In the genomic region with DNA sequence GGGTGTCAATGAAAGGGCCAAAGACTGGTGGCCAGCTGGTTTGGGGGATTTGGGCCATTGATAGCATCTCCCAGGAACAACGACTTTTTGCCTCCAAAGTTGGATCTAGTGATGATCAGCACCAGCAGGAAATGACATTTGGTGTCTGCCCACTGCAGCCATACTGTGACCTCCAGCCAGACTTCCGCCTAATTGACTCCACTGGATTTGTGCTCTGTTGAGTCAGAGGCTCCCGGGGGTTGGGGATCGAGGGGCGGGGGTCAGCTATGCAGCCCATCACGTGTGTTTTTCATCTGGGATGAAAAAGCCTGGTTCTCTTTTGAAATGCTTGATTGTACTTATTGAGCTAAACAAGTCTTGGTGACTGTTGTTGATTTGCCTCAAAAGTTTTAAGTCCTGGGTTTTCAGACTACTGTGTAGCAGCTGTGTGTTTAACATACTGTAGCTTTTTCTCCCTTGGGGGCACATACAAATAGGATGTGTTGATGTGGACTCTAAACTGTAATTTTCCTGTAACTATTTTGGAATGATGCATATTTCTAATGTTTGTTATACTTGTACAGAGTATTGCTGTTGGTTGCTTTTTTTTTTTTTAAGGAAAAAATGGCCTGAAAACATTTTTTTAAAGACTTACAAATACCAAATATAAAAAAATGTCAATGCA, we compare ENCODE assay signal across 18 cellular contexts. TPM values are rescaled to one million over a fixed set of nuclear protein-coding genes. Genes with fewer than 3 reads are reported as not detected.
DNase-seq lines count a peak whose midpoint lies in the region; ATAC-seq, FAIRE-seq and TF ChIP-seq lines count a peak whose summit lies in the region.
"Had no signal": no experiment of that assay in that cellular context is flagged by ENCODE, and none has a peak within 500 bp of the region (broad histone marks: within the 10 kb centered on the region; RNA-seq: fewer than 3 reads in every experiment).

No MANE protein-coding gene starts in this region.

- H2BK20ac ChIP-seq in IMR-90 (ENCODE audit: low read depth, low read length) = 0 out of 2 replicates have a peak overlapping the region, but pooled peaks have one; percentile 4

- dilution Hi-C loops in IMR-90 (cut with HindIII; ENCODE audit: low sequenced_read_pairs, unreplicated experiment) (no loop called here), endothelial cell of umbilical vein (cut with MboI; ENCODE audit: extremely low pct_ligation_motif_present, low sequenced_read_pairs) (no loop called here)

- peak overlapping the region; percentile 48 for H3K14ac ChIP-seq in IMR-90 (replicated peaks; ENCODE audit: low read depth, low read length)

- BruUV-seq in IMR-90 (replicated peaks; lab: Mats Ljungman, UMichigan) (no TSS peak), endothelial cell of umbilical vein (replicated peaks; lab: Mats Ljungman, UMichigan) (no TSS peak)

- H3K27me3 ChIP-seq in IMR-90 (ENCODE audit: control insufficient read depth, insufficient read depth, low read length) (no peaks in the 10 kb centered on the region), endothelial cell of umbilical vein (ENCODE audit: control insufficient read depth in 2 of 2, insufficient read depth in 2 of 2, low read length in 2 of 2) (no peaks in the 10 kb centered on the region), mesendoderm (ENCODE audit: insufficient read depth, low read length, poor library complexity) (no peaks in the 10 kb centered on the region)
- H3K27me3 ChIP-seq: SJSA1, tibial artery had no signal

- in situ Hi-C loops in IMR-90 (cut with MboI; ENCODE audit: low sequenced_read_pairs) = no loop called here

- H2BK120ac ChIP-seq in IMR-90 (ENCODE audit: low read depth, low read length) (peak overlapping the region; percentile 69), mesendoderm (ENCODE audit: low read depth, low read length) (no peak overlapping the region)

- no peak for TF ChIP-seq RAD21 in IMR-90 (IDR thresholded peaks at IDR 0.05; ENCODE audit: low read length)

- H3K79me2 ChIP-seq in endothelial cell of umbilical vein (ENCODE audit: control insufficient read depth, insufficient read depth, low read length) (no peaks in the 10 kb centered on the region), mesendoderm (ENCODE audit: control insufficient read depth, insufficient read depth, low read length) (no peaks in the 10 kb centered on the region)

- CTCF ChIA-PET in IMR-90 (lab: Yijun Ruan, JAX) (no interaction called here), endothelial cell of umbilical vein (lab: Charles Lee) (interaction anchor here (0.7 to 1.1 kb wide), 2 partner anchors 53 to 236 kb away, joined by 3 to 5 read pairs; no protein-coding TSS in a partner anchor), GM10248 (lab: Yijun Ruan, JAX) (no interaction called here)

- H2BK15ac ChIP-seq in IMR-90 (ENCODE audit: low read depth, low read length) (peak overlapping the region; percentile 19; the same call in 1 of the 3 replicates), mesendoderm (replicated peaks; ENCODE audit: low read depth) (no peak overlapping the region)

- POLR2A ChIA-PET in IMR-90 (lab: Charles Lee; ENCODE audit: unreplicated experiment) = no interaction called here
- POLR2A ChIA-PET in endothelial cell of umbilical vein (lab: Charles Lee) = no interaction called here
- POLR2A ChIA-PET in GM10248 (lab: Yijun Ruan, JAX) = no interaction called here

- peak; percentile 31 for DNase-seq in AG08395 (ENCODE audit: low spot score)
- peak; percentile 35 for DNase-seq in IMR-90
- no peak for DNase-seq in endothelial cell of umbilical vein (ENCODE audit: low read depth, low spot score)
- peak; percentile 4 for DNase-seq in mesendoderm
- DNase-seq in amygdala (lab: John Stamatoyannopoulos, UW) = no peak
- no peak for DNase-seq in GM10248 (ENCODE audit: extremely low spot score)
- DNase-seq: ACHN; activated CD4-positive, CD25-positive, alpha-beta regulatory T cell; activated T-cell treated with anti-CD3 and anti-CD28 coated beads, Interleukin-2, amount 50 U/mL, for 24 hours; NCI-H1694 treated with DMSO at 0.1 percent for 48 hours; small intestine; tibial artery had no signal

- intact Hi-C loops in IMR-90 (cut with micrococcal nuclease) (loop anchor here (2.0 to 5.0 kb wide), 2 partner anchors 236 to 1827 kb away; no protein-coding TSS in a partner anchor), endothelial cell of umbilical vein (cut with micrococcal nuclease) (loop anchor here (5.0 to 10.0 kb wide), 3 partner anchors 137 to 1357 kb away; partner anchors contain the start of gene OR4S1)

- H3K9me3 ChIP-seq in IMR-90 (ENCODE audit: control insufficient read depth, insufficient read depth, low read length) = no peaks in the 10 kb centered on the region
- no peaks in the 10 kb centered on the region for H3K9me3 ChIP-seq in endothelial cell of umbilical vein (replicated peaks; ENCODE audit: control insufficient read depth, insufficient read depth, low read length)
- H3K9me3 ChIP-seq: SJSA1, tibial artery had no signal

- H3K9ac ChIP-seq in IMR-90 (ENCODE audit: low read depth, low read length) = no peak overlapping the region
- no peak overlapping the region for H3K9ac ChIP-seq in endothelial cell of umbilical vein (replicated peaks; ENCODE audit: extremely low read depth, insufficient read depth, low read length)
- H3K9ac ChIP-seq in mesendoderm (ENCODE audit: low read length) = no peak overlapping the region

- H4K8ac ChIP-seq in IMR-90 (ENCODE audit: low read depth in 2 of 2, low read length in 2 of 2) (peak overlapping the region; percentile 81 to 84; a peak in 3 of 4 replicates), mesendoderm (ENCODE audit: low read depth, low read length) (no peak overlapping the region)

- H3K79me1 ChIP-seq in IMR-90 (ENCODE audit: low read depth in 1 of 2, low read length in 2 of 2) = peaks cover 0 to 4% of the 10 kb centered on the region in 2 experiments; a peak in 1 of 4 replicates
- H3K79me1 ChIP-seq in mesendoderm (ENCODE audit: low read length) = no peaks in the 10 kb centered on the region

- H4K91ac ChIP-seq in IMR-90 (ENCODE audit: insufficient read depth, low read depth, low read length) = peak overlapping the region; percentile 47

- H3K36me3 ChIP-seq in IMR-90 (ENCODE audit: control insufficient read depth, insufficient read depth, low read length) (0 out of 2 replicates have a peak, but pooled peaks cover 3% of the 10 kb centered on the region), endothelial cell of umbilical vein (ENCODE audit: control insufficient read depth in 2 of 2, extremely low read depth in 1 of 2, insufficient read depth in 2 of 2, low read length in 2 of 2) (no peaks in the 10 kb centered on the region), mesendoderm (ENCODE audit: control insufficient read depth, insufficient read depth, low read length) (peaks cover 1% of the 10 kb centered on the region)
- H3K36me3 ChIP-seq: tibial artery had no signal

- H3K18ac ChIP-seq in IMR-90 (ENCODE audit: low read depth, low read length) (peak overlapping the region; percentile 30), mesendoderm (ENCODE audit: low read length) (no peak overlapping the region)

- peak overlapping the region; percentile 70 for H2BK5ac ChIP-seq in IMR-90 (ENCODE audit: low read depth, low read length, poor library complexity, severe bottlenecking)
- no peak overlapping the region for H2BK5ac ChIP-seq in mesendoderm (ENCODE audit: low read length)

- ATAC-seq in IMR-90 (ENCODE audit: low read depth) (peak; percentile 54), HG03521 (IDR thresholded peaks at IDR 0.05; ENCODE audit: unreplicated experiment) (no peak), HG02798 (IDR thresholded peaks at IDR 0.05; ENCODE audit: poor library complexity, unreplicated experiment) (no peak)
- ATAC-seq: HepG2 had no signal

- H3K4me1 ChIP-seq in IMR-90 (ENCODE audit: control insufficient read depth, insufficient read depth, low read length) (peaks cover 12% of the 10 kb centered on the region), endothelial cell of umbilical vein (ENCODE audit: control insufficient read depth, extremely low read depth, insufficient read depth, low read length) (peaks cover 6% of the 10 kb centered on the region), mesendoderm (ENCODE audit: control insufficient read depth, low read depth, low read length) (no peaks in the 10 kb centered on the region)

- H2AK5ac ChIP-seq in IMR-90 (ENCODE audit: low read depth, low read length) = peak overlapping the region; percentile 18
- H2AK5ac ChIP-seq in mesendoderm (ENCODE audit: low read length) = no peak overlapping the region

- H3K56ac ChIP-seq in IMR-90 (ENCODE audit: extremely low read depth, insufficient read depth, low read length) = peak overlapping the region; percentile 27; the same call in 1 of the 2 replicates
- no peak overlapping the region for H3K56ac ChIP-seq in mesendoderm (ENCODE audit: low read length)

- peaks cover 14% of the 10 kb centered on the region for H3K9me1 ChIP-seq in IMR-90 (ENCODE audit: insufficient read depth, low read length)
- no peaks in the 10 kb centered on the region for H3K9me1 ChIP-seq in endothelial cell of umbilical vein (replicated peaks; ENCODE audit: control insufficient read depth, extremely low read depth, insufficient read depth, low read length)

- H2AFZ ChIP-seq in IMR-90 (replicated peaks; ENCODE audit: low read length, poor library complexity) (peak overlapping the region; percentile 73), endothelial cell of umbilical vein (ENCODE audit: low read depth, low read length) (no peak overlapping the region)

- H3K23ac ChIP-seq in IMR-90 (ENCODE audit: low read depth, low read length) (peak overlapping the region; percentile 33; the same call in 1 of the 2 replicates), mesendoderm (ENCODE audit: low read length) (no peak overlapping the region)

- H4K20me1 ChIP-seq in IMR-90 (ENCODE audit: insufficient read depth, low read length) (no peaks in the 10 kb centered on the region), endothelial cell of umbilical vein (replicated peaks; ENCODE audit: control insufficient read depth, extremely low read depth, insufficient read depth, low read length) (no peaks in the 10 kb centered on the region)

- peak overlapping the region; percentile 33 for H4K5ac ChIP-seq in IMR-90 (ENCODE audit: low read depth, low read length)
- H4K5ac ChIP-seq in mesendoderm (ENCODE audit: low read length) = no peak overlapping the region

- 60% methylated on average over 1 of the region's 6 CpGs; no CpG with 5 or more reads in 1 of the 2 experiments for WGBS in IMR-90 (ENCODE audit: extremely low coverage in 2 of 2, insufficient read length in 1 of 2), 2 experiments
- no CpG with 5 or more reads among the region's 6 CpGs for WGBS in mesendoderm (ENCODE audit: extremely low coverage, insufficient coverage, low lambda C conversion rate)

- no peak for FAIRE-seq in endothelial cell of umbilical vein (lab: Jason Lieb, UNC)
- FAIRE-seq: HepG2, small intestine had no signal

- H3K27ac ChIP-seq in IMR-90 (ENCODE audit: insufficient read depth, low read length) (peak overlapping the region; percentile 75), endothelial cell of umbilical vein (ENCODE audit: insufficient read depth, low read depth, low read length) (peak overlapping the region; percentile 12), mesendoderm (ENCODE audit: low read depth, low read length) (no peak overlapping the region)
- H3K27ac ChIP-seq: SJSA1 had no signal

- H3K4ac ChIP-seq in IMR-90 (ENCODE audit: low read depth, low read length) = peak overlapping the region; percentile 56
- H3K4ac ChIP-seq in mesendoderm (ENCODE audit: low read depth, low read length) = no peak overlapping the region

- TF ChIP-seq CTCF in IMR-90 (conservative IDR thresholded peaks at IDR 0.05; ENCODE audit: low read depth, low read length) (no peak), endothelial cell of umbilical vein (IDR thresholded peaks at IDR 0.05; ENCODE audit: extremely low read depth in 1 of 2, insufficient read depth in 1 of 2, low read depth in 1 of 2, low read length in 2 of 2) (no peak), GM10248 (IDR thresholded peaks at IDR 0.05; ENCODE audit: control extremely low read depth, extremely low read depth, low read depth, missing control alignments) (no peak)

- H3K4me2 ChIP-seq in IMR-90 (ENCODE audit: low read depth, low read length) (peak overlapping the region; percentile 41), endothelial cell of umbilical vein (ENCODE audit: insufficient read depth, low read length) (no peak overlapping the region), mesendoderm (ENCODE audit: low read length) (no peak overlapping the region)

- TF ChIP-seq POLR2A in IMR-90 (IDR thresholded peaks at IDR 0.05; ENCODE audit: low read depth, low read length) = no peak
- TF ChIP-seq POLR2A in endothelial cell of umbilical vein (IDR thresholded peaks at IDR 0.05; ENCODE audit: low read depth, low read length) = no peak

- peak overlapping the region; percentile 12 for H2AK9ac ChIP-seq in IMR-90 (replicated peaks; ENCODE audit: low read depth, low read length, poor library complexity)

- no peak overlapping the region for H3K4me3 ChIP-seq in IMR-90 (ENCODE audit: insufficient read depth, low read depth, low read length)
- H3K4me3 ChIP-seq in endothelial cell of umbilical vein (replicated peaks in 1 of 3; ENCODE audit: insufficient read depth in 1 of 3, low read depth in 1 of 3, low read length in 3 of 3) = no peak overlapping the region
- H3K4me3 ChIP-seq in mesendoderm (ENCODE audit: low read length) = no peak overlapping the region
- H3K4me3 ChIP-seq: SJSA1, tibial artery had no signal

RNA-seq across cellular contexts. Expression of gene OR4B1, which starts 46.3 kb away (rescaled TPM):
- total RNA-seq in IMR-90 (2012; rRNA removed) (not detected in 2 replicates), endothelial cell of umbilical vein (not detected in 2 replicates)
- polyA plus RNA-seq in IMR-90 (2012; rRNA removed) (not detected in 2 replicates), endothelial cell of umbilical vein (not detected in 2 replicates)
- polyA plus RNA-seq in IMR-90 (2012; cell fraction: cytosol; rRNA removed) = not detected in 2 replicates
- not detected in 2 replicates for polyA plus RNA-seq in IMR-90 (2012; cell fraction: nucleus; rRNA removed; ENCODE audit: low replicate concordance)
- polyA plus RNA-seq in endothelial cell of umbilical vein (2011; cell fraction: cytosol; rRNA removed) = not detected in 2 replicates
- not detected in 2 replicates for polyA plus RNA-seq in endothelial cell of umbilical vein (2011; cell fraction: nucleus; rRNA removed)
- polyA plus RNA-seq in endothelial cell of umbilical vein (2012) = not detected in 2 replicates
- polyA minus RNA-seq in endothelial cell of umbilical vein = not detected in 2 replicates
- not detected for polyA minus RNA-seq in endothelial cell of umbilical vein (2011; cell fraction: cytosol; rRNA and poly(A)+ RNA removed)
- polyA minus RNA-seq in endothelial cell of umbilical vein (2011; cell fraction: nucleus; rRNA and poly(A)+ RNA removed) = not detected in 2 replicates
- polyA plus RNA-seq in mesendoderm (2013, experiment 1 of 2) = not detected
- polyA plus RNA-seq in mesendoderm (2013, experiment 2 of 2) = not detected
- total RNA-seq: aorta, G401, HepG2, SJSA1 had no signal
- polyA plus RNA-seq: aorta, HepG2, small intestine had no signal

Comparison
In these comparisons a context has a peak if more than half of its experiments do, and no peak if none do; other contexts are left out.
1. DNase-seq: peak in AG08395 (single experiment), IMR-90 (single experiment) and mesendoderm (single experiment); none in endothelial cell of umbilical vein (single experiment), amygdala (0 of 56) and GM10248 (single experiment).